In the genomic region with DNA sequence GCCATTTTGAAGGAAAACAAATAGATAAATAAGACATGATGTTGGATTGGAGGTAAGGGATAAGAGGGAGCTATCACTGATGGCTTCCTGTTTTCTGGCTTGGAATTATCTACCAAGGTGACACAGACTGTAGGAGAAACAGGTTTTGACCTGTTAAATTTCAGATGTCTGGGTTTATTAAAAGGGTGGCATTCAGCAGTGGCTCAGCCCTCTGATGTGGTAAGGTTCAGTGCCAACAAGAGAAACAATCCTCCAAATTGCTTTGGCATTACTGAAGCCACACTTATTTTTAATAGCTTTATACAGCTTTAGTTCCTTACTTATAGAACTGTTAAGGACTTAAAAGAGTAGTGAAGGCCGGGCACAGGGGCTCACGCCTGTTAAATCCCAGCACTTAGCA, we compare ENCODE assay signal across 14 cellular contexts. TPM values are rescaled to one million over a fixed set of nuclear protein-coding genes. Genes with fewer than 3 reads are reported as not detected.
DNase-seq lines count a peak whose midpoint lies in the region; ATAC-seq and TF ChIP-seq lines count a peak whose summit lies in the region.
"Had no signal": no experiment of that assay in that cellular context is flagged by ENCODE, and none has a peak within 500 bp of the region (broad histone marks: within the 10 kb centered on the region; RNA-seq: fewer than 3 reads in every experiment).

No MANE protein-coding gene starts in this region.

- ATAC-seq in RWPE2 (ENCODE audit: low read depth) (peak; percentile 32; the same call in 1 of the 3 replicates), GM19452 (IDR thresholded peaks at IDR 0.05; ENCODE audit: unreplicated experiment) (no peak)
- ATAC-seq: A549 had no signal

- H3K27ac ChIP-seq in RWPE1 (peak overlapping the region; percentile 68), RWPE2 (ENCODE audit: poor library complexity, severe bottlenecking) (no peak overlapping the region)
- H3K27ac ChIP-seq: A549, C4-2B had no signal

- H3K4me3 Mint-ChIP-seq in endothelial cell (ENCODE audit: unreplicated experiment): peak overlapping the region; percentile 11

- H3K4me1 ChIP-seq in RWPE2 (ENCODE audit: insufficient read depth, poor library complexity, severe bottlenecking): no peaks in the 10 kb centered on the region
- H3K4me1 ChIP-seq: A549, BE2C had no signal

- H3K36me3 ChIP-seq in RWPE2 (ENCODE audit: low read depth): no peaks in the 10 kb centered on the region
- H3K36me3 ChIP-seq: BE2C had no signal

- POLR2A ChIA-PET in RWPE1 (lab: Yijun Ruan, JAX; ENCODE audit: low non-redundant PET): no interaction called here

- no peak for TF ChIP-seq CTCF in RWPE1 (conservative IDR thresholded peaks at IDR 0.05; ENCODE audit: low read depth)
- TF ChIP-seq CTCF in RWPE2 (IDR thresholded peaks at IDR 0.05; ENCODE audit: poor library complexity, severe bottlenecking): no peak
- TF ChIP-seq CTCF in endothelial cell (IDR thresholded peaks at IDR 0.05; ENCODE audit: unreplicated experiment): no peak

- H3K4me1 Mint-ChIP-seq in endothelial cell (ENCODE audit: unreplicated experiment): no peaks in the 10 kb centered on the region

- H3K27me3 Mint-ChIP-seq in endothelial cell (ENCODE audit: unreplicated experiment): peaks cover 1% of the 10 kb centered on the region

- no peaks in the 10 kb centered on the region for H3K9me3 Mint-ChIP-seq in endothelial cell (ENCODE audit: unreplicated experiment)
- H3K9me3 Mint-ChIP-seq: CD4-positive, alpha-beta memory T cell had no signal

- no peak overlapping the region for H3K27ac Mint-ChIP-seq in endothelial cell (ENCODE audit: unreplicated experiment)
- H3K27ac Mint-ChIP-seq: CD4-positive, alpha-beta memory T cell had no signal

- no peaks in the 10 kb centered on the region for H3K36me3 Mint-ChIP-seq in endothelial cell (ENCODE audit: low read depth, unreplicated experiment)
- H3K36me3 Mint-ChIP-seq: CD4-positive, alpha-beta memory T cell had no signal

- DNase-seq in RWPE1 (ENCODE audit: low spot score): no peak
- DNase-seq in RWPE2 (ENCODE audit: low spot score): no peak
- DNase-seq in endothelial cell (ENCODE audit: low spot score): no peak
- DNase-seq in islet precursor cell: peak; percentile 18
- no peak for DNase-seq in NAMALWA (ENCODE audit: low spot score)
- DNase-seq: BE2C, DND-41, GDM1, H7, IMR-90 had no signal

- CTCF ChIA-PET in RWPE1 (lab: Yijun Ruan, JAX): interaction anchor here (0.6 to 1.2 kb wide), 2 partner anchors 13 to 139 kb away, joined by 3 to 5 read pairs; no protein-coding TSS in a partner anchor

- H3K4me3 ChIP-seq in RWPE2 (ENCODE audit: severe bottlenecking): no peak overlapping the region
- H3K4me3 ChIP-seq: A549 had no signal

- no peaks in the 10 kb centered on the region for H3K27me3 ChIP-seq in RWPE2 (ENCODE audit: insufficient read depth, poor library complexity, severe bottlenecking)

- no peaks in the 10 kb centered on the region for H3K9me3 ChIP-seq in RWPE2 (ENCODE audit: severe bottlenecking)
- H3K9me3 ChIP-seq: A549, BE2C had no signal

RNA-seq across cellular contexts. Expression of a gene that starts 37.0 kb away (rescaled TPM):
- 24.6 TPM for total RNA-seq in endothelial cell (ENCODE audit: unreplicated experiment)
